ENCODE assay signal across 24 cellular contexts in the genomic region with DNA sequence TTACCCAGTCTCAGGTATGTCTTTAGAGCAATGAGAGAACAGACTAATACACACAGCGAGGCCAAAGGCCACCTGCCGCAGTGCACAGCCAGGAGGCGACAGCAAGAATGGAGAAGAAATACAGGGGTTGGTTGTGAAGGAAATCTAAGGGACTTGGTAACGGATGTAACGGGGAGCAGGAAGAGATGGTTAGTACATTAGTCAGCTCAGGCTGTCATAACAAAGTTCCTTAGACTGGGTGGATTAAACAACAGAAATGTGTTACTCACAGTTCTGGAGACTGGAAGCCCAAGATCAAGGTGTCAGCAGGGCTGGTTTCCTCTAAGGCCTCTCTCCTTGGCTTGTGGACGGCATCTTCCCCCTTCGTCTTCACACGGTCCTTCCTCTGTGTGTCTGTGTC. TPM values are rescaled to one million over a fixed set of nuclear protein-coding genes. Genes with fewer than 3 reads are reported as not detected.
DNase-seq lines count a peak whose midpoint lies in the region; ATAC-seq and TF ChIP-seq lines count a peak whose summit lies in the region.
"Had no signal": no experiment of that assay in that cellular context is flagged by ENCODE, and none has a peak within 500 bp of the region (broad histone marks: within the 10 kb centered on the region; RNA-seq: fewer than 3 reads in every experiment).

No MANE protein-coding gene starts in this region.

- in situ Hi-C loops in IMR-90 (cut with MboI; ENCODE audit: low sequenced_read_pairs) (no loop called here), mammary epithelial cell (cut with MboI; ENCODE audit: low sequenced_read_pairs in 2 of 2) (no loop called here), G401 (cut with HindIII; ENCODE audit: low sequenced_read_pairs) (no loop called here)

- H3K9me3 ChIP-seq in IMR-90 (ENCODE audit: control insufficient read depth, insufficient read depth, low read length) (peaks cover 8% of the 10 kb centered on the region; the same call in 1 of the 2 replicates), mammary epithelial cell (replicated peaks; ENCODE audit: insufficient read depth, low read length) (peaks cover 6% of the 10 kb centered on the region)
- H3K9me3 ChIP-seq: left ventricle myocardium inferior, prostate gland, upper lobe of right lung had no signal

- no peak overlapping the region for H2BK120ac ChIP-seq in IMR-90 (ENCODE audit: low read depth, low read length)

- H3K4ac ChIP-seq in IMR-90 (ENCODE audit: low read depth, low read length) = no peak overlapping the region

- H3K79me2 ChIP-seq in mammary epithelial cell (ENCODE audit: insufficient read depth, low read length) = no peaks in the 10 kb centered on the region

- H3K4me2 ChIP-seq in IMR-90 (ENCODE audit: low read depth, low read length) = no peak overlapping the region
- H3K4me2 ChIP-seq in mammary epithelial cell (ENCODE audit: insufficient read depth, low read depth, low read length) = no peak overlapping the region
- H3K4me2 ChIP-seq: neural progenitor cell had no signal

- TF ChIP-seq POLR2A in IMR-90 (IDR thresholded peaks at IDR 0.05; ENCODE audit: low read depth, low read length) = no peak

- H2AFZ ChIP-seq in IMR-90 (replicated peaks; ENCODE audit: low read length, poor library complexity) = no peak overlapping the region
- H2AFZ ChIP-seq in mammary epithelial cell (ENCODE audit: low read depth, low read length) = no peak overlapping the region
- H2AFZ ChIP-seq: neural progenitor cell had no signal

- H2AK9ac ChIP-seq in IMR-90 (replicated peaks; ENCODE audit: low read depth, low read length, poor library complexity) = no peak overlapping the region

- no peak overlapping the region for H3K23ac ChIP-seq in IMR-90 (ENCODE audit: low read depth, low read length)

- no peak overlapping the region for H3K56ac ChIP-seq in IMR-90 (ENCODE audit: extremely low read depth, insufficient read depth, low read length)

- H4K20me1 ChIP-seq in IMR-90 (ENCODE audit: insufficient read depth, low read length) (no peaks in the 10 kb centered on the region), mammary epithelial cell (ENCODE audit: insufficient read depth, low read length) (no peaks in the 10 kb centered on the region)

- H3K9ac ChIP-seq in IMR-90 (ENCODE audit: low read depth, low read length) (no peak overlapping the region), mammary epithelial cell (ENCODE audit: insufficient read depth, low read length) (no peak overlapping the region)
- H3K9ac ChIP-seq: neural progenitor cell had no signal

- intact Hi-C loops in IMR-90 (cut with micrococcal nuclease) = no loop called here
- intact Hi-C loops in mammary epithelial cell (cut with micrococcal nuclease) = no loop called here

- CTCF ChIA-PET in IMR-90 (lab: Yijun Ruan, JAX) (no interaction called here), mammary epithelial cell (lab: Charles Lee; ENCODE audit: low non-redundant PET) (interaction anchor here (0.7 kb wide), 1 partner anchor 13 kb away, joined by 3 read pairs; no protein-coding TSS in a partner anchor)

- dilution Hi-C loops in IMR-90 (cut with HindIII; ENCODE audit: low sequenced_read_pairs, unreplicated experiment) = no loop called here
- dilution Hi-C loops in mammary epithelial cell (cut with HindIII; ENCODE audit: low sequenced_read_pairs) = no loop called here

- no peak overlapping the region for H2AK5ac ChIP-seq in IMR-90 (ENCODE audit: low read depth, low read length)

- no peak overlapping the region for H3K14ac ChIP-seq in IMR-90 (replicated peaks; ENCODE audit: low read depth, low read length)

- H3K4me3 ChIP-seq in IMR-90 (ENCODE audit: insufficient read depth, low read depth, low read length) (no peak overlapping the region), mammary epithelial cell (replicated peaks in 1 of 3; ENCODE audit: insufficient read depth in 1 of 3, low read depth in 2 of 3, low read length in 3 of 3) (no peak overlapping the region), fibroblast of mammary gland (ENCODE audit: control insufficient read depth, low read depth, low read length) (no peak overlapping the region)
- H3K4me3 ChIP-seq: left ventricle myocardium inferior, neural progenitor cell, prostate gland, upper lobe of right lung had no signal

- no CpG with 5 or more reads among the region's 8 CpGs for WGBS in IMR-90 (ENCODE audit: extremely low coverage in 2 of 2, insufficient read length in 1 of 2), 2 experiments
- WGBS in mammary epithelial cell (ENCODE audit: low coverage, missing lambda C conversion rate) = 86% methylated on average over 8 of the region's 8 CpGs

- no peak overlapping the region for H2BK20ac ChIP-seq in IMR-90 (ENCODE audit: low read depth, low read length)

- H2BK15ac ChIP-seq in IMR-90 (ENCODE audit: low read depth, low read length) = no peak overlapping the region

- no peak overlapping the region for H3K18ac ChIP-seq in IMR-90 (ENCODE audit: low read depth, low read length)

- BruUV-seq in IMR-90 (replicated peaks; lab: Mats Ljungman, UMichigan) (no TSS peak), mammary epithelial cell (replicated peaks; lab: Mats Ljungman, UMichigan) (no TSS peak)

- H3K79me1 ChIP-seq in IMR-90 (ENCODE audit: low read depth in 1 of 2, low read length in 2 of 2) = peaks cover 18 to 36% of the 10 kb centered on the region in 2 experiments

- ATAC-seq in IMR-90 (ENCODE audit: low read depth) (no peak; the same call in 1 of the 2 replicates), GM19023 (IDR thresholded peaks at IDR 0.05; ENCODE audit: unreplicated experiment) (no peak)
- ATAC-seq: activated CD8-positive, alpha-beta T cell treated with anti-CD3 and anti-CD28 coated beads, Interleukin-2, amount 10 ng/mL, durations not matched to agents 7 days and 5 days; activated T-cell treated with anti-CD3 and anti-CD28 coated beads, Interleukin-2, amount 50 U/mL, for 4 hours; upper lobe of right lung had no signal

- H4K91ac ChIP-seq in IMR-90 (ENCODE audit: insufficient read depth, low read depth, low read length) = no peak overlapping the region

- peak; percentile 75 for DNase-seq in IMR-90
- peak; percentile 58 for DNase-seq in mammary epithelial cell
- DNase-seq in fibroblast of mammary gland (ENCODE audit: low read depth) = peak; percentile 41
- DNase-seq in substantia nigra (lab: John Stamatoyannopoulos, UW) = no peak
- no peak for DNase-seq in G401 (ENCODE audit: low spot score)
- no peak for DNase-seq in T-helper 1 cell
- DNase-seq: activated CD4-positive, CD25-positive, alpha-beta regulatory T cell treated with anti-CD3 and anti-CD28 coated beads, Interleukin-2, amount 50 U/mL, for 72 hours; activated CD8-positive, alpha-beta T cell treated with anti-CD3 and anti-CD28 coated beads, Interleukin-2, amount 10 ng/mL, durations not matched to agents 7 days and 5 days; activated T-cell treated with anti-CD3 and anti-CD28 coated beads, Interleukin-2, amount 50 U/mL, for 4 hours; AML-193; cortex of kidney; DMS79; glutamatergic neuron; H7; Kasumi-1; left ventricle myocardium inferior; NCI-H1092 treated with DMSO at 0.1 percent for 48 hours; NCI-H2081 treated with DMSO at 0.1 percent for 48 hours; NCI-H510A treated with DMSO at 0.1 percent for 48 hours; RPMI8226; upper lobe of right lung had no signal

- no peak for TF ChIP-seq RAD21 in IMR-90 (IDR thresholded peaks at IDR 0.05; ENCODE audit: low read length)

- peaks cover 13% of the 10 kb centered on the region for H3K9me1 ChIP-seq in IMR-90 (ENCODE audit: insufficient read depth, low read length)

- TF ChIP-seq CTCF in IMR-90 (conservative IDR thresholded peaks at IDR 0.05; ENCODE audit: low read depth, low read length) (no peak), mammary epithelial cell (conservative IDR thresholded peaks at IDR 0.05 in 1 of 2, IDR thresholded peaks at IDR 0.05 in 1 of 2; ENCODE audit: extremely low read depth in 1 of 2, insufficient read depth in 1 of 2, low read depth in 1 of 2, low read length in 2 of 2) (no peak), fibroblast of mammary gland (conservative IDR thresholded peaks at IDR 0.05; ENCODE audit: control insufficient read depth, insufficient read depth, low read depth, low read length) (no peak)

- no peak overlapping the region for H4K8ac ChIP-seq in IMR-90 (ENCODE audit: low read depth in 2 of 2, low read length in 2 of 2)

- H2BK5ac ChIP-seq in IMR-90 (ENCODE audit: low read depth, low read length, poor library complexity, severe bottlenecking) = no peak overlapping the region

- H3K4me1 ChIP-seq in IMR-90 (ENCODE audit: control insufficient read depth, insufficient read depth, low read length) (peaks cover 15% of the 10 kb centered on the region), mammary epithelial cell (ENCODE audit: insufficient read depth, low read length) (no peaks in the 10 kb centered on the region)
- H3K4me1 ChIP-seq: neural progenitor cell, prostate gland had no signal

- H3K27ac ChIP-seq in IMR-90 (ENCODE audit: insufficient read depth, low read length) = no peak overlapping the region
- no peak overlapping the region for H3K27ac ChIP-seq in mammary epithelial cell (ENCODE audit: insufficient read depth, low read depth, low read length)
- H3K27ac ChIP-seq in substantia nigra (ENCODE audit: low read depth, low read length, poor library complexity, severe bottlenecking) = peak overlapping the region; percentile 19
- H3K27ac ChIP-seq: left ventricle myocardium inferior, neural progenitor cell, prostate gland, upper lobe of right lung had no signal

- H3K36me3 ChIP-seq in IMR-90 (ENCODE audit: control insufficient read depth, insufficient read depth, low read length) = peaks cover 17% of the 10 kb centered on the region
- no peaks in the 10 kb centered on the region for H3K36me3 ChIP-seq in mammary epithelial cell (ENCODE audit: insufficient read depth, low read length)
- H3K36me3 ChIP-seq: neural progenitor cell had no signal

- POLR2A ChIA-PET in IMR-90 (lab: Charles Lee; ENCODE audit: unreplicated experiment) = no interaction called here

- H4K5ac ChIP-seq in IMR-90 (ENCODE audit: low read depth, low read length) = no peak overlapping the region

- no peaks in the 10 kb centered on the region for H3K27me3 ChIP-seq in IMR-90 (ENCODE audit: control insufficient read depth, insufficient read depth, low read length)
- no peaks in the 10 kb centered on the region for H3K27me3 ChIP-seq in mammary epithelial cell (ENCODE audit: insufficient read depth, low read length)
- H3K27me3 ChIP-seq: neural progenitor cell, upper lobe of right lung had no signal

RNA-seq across cellular contexts. Expression of a gene that starts 47.1 kb away (rescaled TPM):
- total RNA-seq in IMR-90 (2012; rRNA removed) (12.0 and 22.5 TPM in 2 replicates), mammary epithelial cell (10 to 100 TPM; 21.3 to 32.3 TPM)
- polyA plus RNA-seq in IMR-90 (2012; rRNA removed) (3.6 and 7.5 TPM in 2 replicates), mammary epithelial cell (2.6 TPM)
- 0.84 and 1.8 TPM in 2 replicates for polyA plus RNA-seq in IMR-90 (2012; cell fraction: cytosol; rRNA removed)
- polyA plus RNA-seq in IMR-90 (2012; cell fraction: nucleus; rRNA removed; ENCODE audit: low replicate concordance) = 9.5 and 19.7 TPM in 2 replicates
- polyA minus RNA-seq in mammary epithelial cell = 27.2 TPM
- 4.1 and 10.3 TPM in 2 replicates for total RNA-seq in G401 (2014; rRNA removed; shearing (Covaris generic))

RNA-seq across cellular contexts. Expression of a gene that starts 48.7 kb away (rescaled TPM):
- total RNA-seq in IMR-90 (2012; rRNA removed) = 0.56 and 0.90 TPM in 2 replicates
- 2.7 and 3.7 TPM in 2 replicates for polyA plus RNA-seq in IMR-90 (2012; rRNA removed)
- 0.13 and 0.50 TPM in 2 replicates for polyA plus RNA-seq in IMR-90 (2012; cell fraction: cytosol; rRNA removed)
- polyA plus RNA-seq in IMR-90 (2012; cell fraction: nucleus; rRNA removed; ENCODE audit: low replicate concordance) = 27.7 and 76.4 TPM in 2 replicates
- total RNA-seq in mammary epithelial cell = 1 to 10 TPM; 2.3 to 8.0 TPM
- 0.45 TPM for polyA plus RNA-seq in mammary epithelial cell
- polyA minus RNA-seq in mammary epithelial cell = 0.83 TPM
- total RNA-seq in G401 (2014; rRNA removed; shearing (Covaris generic)) = 1.9 and 5.0 TPM in 2 replicates

Comparison
In these comparisons a context has a peak if more than half of its experiments do, and no peak if none do; other contexts are left out.
1. DNase-seq: peak in IMR-90 (single experiment), mammary epithelial cell (single experiment) and fibroblast of mammary gland (single experiment); none in substantia nigra (0 of 49), G401 (single experiment) and T-helper 1 cell (0 of 5).